In genomic region chr2:222319576-222320440, GRCh38 we compare ENCODE assay signal across 8 cellular contexts. TPM values are rescaled to one million over a fixed set of nuclear protein-coding genes. Genes with fewer than 3 reads are reported as not detected.
DNase-seq lines count a peak whose midpoint lies in the region; ATAC-seq and TF ChIP-seq lines count a peak whose summit lies in the region.

No MANE protein-coding gene starts in this region.

- peak; percentile 62 for DNase-seq in activated T-cell treated with anti-CD3 and anti-CD28 coated beads, Interleukin-2, amount 50 U/mL, for 24 hours
- DNase-seq in activated T-cell treated with anti-CD3 and anti-CD28 coated beads for 4 hours (no peak), WERI-Rb-1 (no peak), cardiac muscle cell (ENCODE audit: low read depth in 1 of 2, low spot score in 1 of 2) (peak; percentile 40 to 73), retinal pigment epithelial cell (ENCODE audit: low read depth) (no peak), NCI-H2107 (lab: John Stamatoyannopoulos, UW) (no peak)
- DNase-seq in Jurkat, Clone E6-1 (ENCODE audit: low read depth, low spot score), result no peak

- H3K4me1 Mint-ChIP-seq in activated T-cell treated with anti-CD3 and anti-CD28 coated beads, Interleukin-2, amount 50 U/mL, for 24 hours (ENCODE audit: low read depth), result peaks cover 9% of the 10 kb centered on the region

- no peaks in the 10 kb centered on the region for H3K36me3 ChIP-seq in WERI-Rb-1
- no peaks in the 10 kb centered on the region for H3K36me3 ChIP-seq in cardiac muscle cell

- H3K27ac ChIP-seq in WERI-Rb-1 (no peak overlapping the region), cardiac muscle cell (peak overlapping the region; percentile 85)

- H3K27me3 Mint-ChIP-seq in activated T-cell treated with anti-CD3 and anti-CD28 coated beads, Interleukin-2, amount 50 U/mL, for 24 hours, result peaks cover 68% of the 10 kb centered on the region

- peak overlapping the region; percentile 44 for H3K4me3 ChIP-seq in Jurkat, Clone E6-1 (ENCODE audit: low read length)
- H3K4me3 ChIP-seq in WERI-Rb-1 (ENCODE audit: low read depth, low read length) (peak overlapping the region; percentile 41), cardiac muscle cell (peak overlapping the region; percentile 67), retinal pigment epithelial cell (ENCODE audit: low read length) (peak overlapping the region; percentile 29)

- H3K27me3 ChIP-seq in WERI-Rb-1 (ENCODE audit: insufficient read depth, low read depth, severe bottlenecking) (peaks cover 23% of the 10 kb centered on the region), cardiac muscle cell (peaks cover 25% of the 10 kb centered on the region)

- TF ChIP-seq CTCF in WERI-Rb-1 (IDR thresholded peaks at IDR 0.05; ENCODE audit: low read depth, low read length) (no peak), cardiac muscle cell (IDR thresholded peaks at IDR 0.05; ENCODE audit: low read depth, low read length) (no peak), retinal pigment epithelial cell (conservative IDR thresholded peaks at IDR 0.05; ENCODE audit: low read depth, low read length) (no peak)

- ATAC-seq in GM21723 (IDR thresholded peaks at IDR 0.05; ENCODE audit: unreplicated experiment), result peak; percentile 47

- H3K9me3 ChIP-seq in WERI-Rb-1 (ENCODE audit: severe bottlenecking) (no peaks in the 10 kb centered on the region), cardiac muscle cell (ENCODE audit: low read depth) (no peaks in the 10 kb centered on the region)

- H3K4me1 ChIP-seq in cardiac muscle cell (ENCODE audit: low read depth), result peaks cover 27% of the 10 kb centered on the region

- peak overlapping the region; percentile 59 for H3K4me3 Mint-ChIP-seq in activated T-cell treated with anti-CD3 and anti-CD28 coated beads, Interleukin-2, amount 50 U/mL, for 24 hours

- no peaks in the 10 kb centered on the region for H3K9me3 Mint-ChIP-seq in activated T-cell treated with anti-CD3 and anti-CD28 coated beads, Interleukin-2, amount 50 U/mL, for 24 hours

- no peaks in the 10 kb centered on the region for H3K36me3 Mint-ChIP-seq in activated T-cell treated with anti-CD3 and anti-CD28 coated beads, Interleukin-2, amount 50 U/mL, for 24 hours (ENCODE audit: low read depth)

- no peak overlapping the region for H3K27ac Mint-ChIP-seq in activated T-cell treated with anti-CD3 and anti-CD28 coated beads, Interleukin-2, amount 50 U/mL, for 24 hours

RNA-seq across cellular contexts. Expression of gene PAX3, which starts 21.0 kb away (rescaled TPM):
- not detected for polyA plus RNA-seq in Jurkat, Clone E6-1 (2012; ENCODE audit: insufficient read depth, insufficient read length)
- total RNA-seq in cardiac muscle cell, result 7.7 and 19.3 TPM in 2 replicates
- polyA plus RNA-seq in cardiac muscle cell, result 8.0 and 8.8 TPM in 2 replicates

Comparison
In these comparisons a context has a peak if more than half of its experiments do, and no peak if none do; other contexts are left out.
1. DNase-seq: peak in activated T-cell treated with anti-CD3 and anti-CD28 coated beads, Interleukin-2, amount 50 U/mL, for 24 hours (single experiment) and cardiac muscle cell (2 of 2); none in activated T-cell treated with anti-CD3 and anti-CD28 coated beads for 4 hours (single experiment), Jurkat, Clone E6-1 (single experiment), WERI-Rb-1 (single experiment), retinal pigment epithelial cell (single experiment) and NCI-H2107 (single experiment).
2. Peak in every context shown above with its lines, with median percentiles within 50 percentile points of each other: H3K4me3 ChIP-seq.